In the genomic region with DNA sequence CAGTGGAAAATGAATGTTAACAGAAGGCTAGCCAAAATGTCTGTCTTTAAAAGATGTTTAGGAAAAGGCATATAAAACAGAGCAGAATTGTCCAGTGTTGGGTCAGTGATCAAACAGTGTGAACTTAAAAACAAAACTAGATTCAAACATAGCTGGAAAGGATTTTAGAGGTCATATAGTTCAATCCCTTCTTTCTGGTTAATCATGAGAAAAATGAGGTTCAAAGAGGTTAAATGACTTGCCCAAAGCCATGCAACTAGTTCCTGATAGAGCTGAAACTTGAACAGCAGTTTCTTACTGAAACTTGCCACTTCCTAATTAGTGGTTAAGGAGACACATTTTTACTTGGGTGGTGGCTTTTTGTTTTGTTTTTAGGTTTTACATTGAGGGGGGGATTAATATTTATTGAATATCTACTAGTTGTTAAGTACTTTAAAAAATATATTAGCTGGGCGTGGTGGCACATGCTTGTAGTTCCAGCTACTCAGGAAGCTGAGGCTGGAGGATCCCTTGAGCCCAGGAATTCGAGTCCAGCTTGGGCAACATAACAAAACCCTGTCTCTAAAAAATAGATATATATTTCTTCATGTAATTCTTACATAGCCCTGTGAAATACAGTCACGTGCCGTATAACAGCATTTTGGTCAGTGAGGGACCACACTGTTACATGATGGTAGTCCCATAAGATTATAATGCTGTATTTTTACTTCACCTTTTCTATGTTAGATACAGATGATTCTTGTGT, we compare ENCODE assay signal across 9 cellular contexts. TPM values are rescaled to one million over a fixed set of nuclear protein-coding genes. Genes with fewer than 3 reads are reported as not detected.
DNase-seq lines count a peak whose midpoint lies in the region; ATAC-seq and TF ChIP-seq lines count a peak whose summit lies in the region.
"Had no signal": no experiment of that assay in that cellular context is flagged by ENCODE, and none has a peak within 500 bp of the region (broad histone marks: within the 10 kb centered on the region; RNA-seq: fewer than 3 reads in every experiment).

No MANE protein-coding gene starts in this region.

- CTCF ChIA-PET in Caco-2 (lab: Charles Lee), result interaction anchor here (0.7 to 2.8 kb wide), 7 partner anchors 9 to 148 kb away, joined by 3 to 19 read pairs (median 5); no protein-coding TSS in a partner anchor

- peak overlapping the region; percentile 56 for H3K27ac ChIP-seq in muscle layer of duodenum (ENCODE audit: low read length)

- no peaks in the 10 kb centered on the region for H3K9me3 ChIP-seq in Caco-2
- H3K9me3 ChIP-seq in muscle layer of duodenum (ENCODE audit: control insufficient read depth in 1 of 2, low read length in 2 of 2), result no peaks in the 10 kb centered on the region
- H3K9me3 ChIP-seq in MG63, result no peaks in the 10 kb centered on the region

- peaks cover 77% of the 10 kb centered on the region for H3K4me1 ChIP-seq in Caco-2
- H3K4me1 ChIP-seq in muscle layer of duodenum (ENCODE audit: control insufficient read depth in 1 of 2, insufficient read depth in 2 of 2, low read length in 2 of 2), result peaks cover 28 to 34% of the 10 kb centered on the region in 2 donors

- DNase-seq in Caco-2, result no peak
- DNase-seq in HFFc6, result no peak
- no peak for DNase-seq in activated naive CD8-positive, alpha-beta T cell treated with anti-CD3 and anti-CD28 coated beads, Interleukin-2, amount 10 ng/mL, durations not matched to agents 7 days and 5 days
- DNase-seq in RKO (ENCODE audit: low spot score), result no peak
- DNase-seq in MG63, result no peak
- DNase-seq: activated CD4-positive, alpha-beta T cell treated with anti-CD3 and anti-CD28 coated beads for 1 hour had no signal

- TF ChIP-seq CTCF in Caco-2 (IDR thresholded peaks at IDR 0.05; ENCODE audit: insufficient read depth in 1 of 2, low read depth in 1 of 2, low read length in 1 of 2, severe bottlenecking in 1 of 2, unreplicated experiment in 1 of 2) (no peak), HFFc6 (IDR thresholded peaks at IDR 0.05) (no peak)

- no peaks in the 10 kb centered on the region for H3K9me3 Mint-ChIP-seq in Caco-2 (ENCODE audit: unreplicated experiment)
- no peaks in the 10 kb centered on the region for H3K9me3 Mint-ChIP-seq in HFFc6
- no peaks in the 10 kb centered on the region for H3K9me3 Mint-ChIP-seq in activated naive CD8-positive, alpha-beta T cell treated with anti-CD3 and anti-CD28 coated beads, Interleukin-2, amount 10 ng/mL, durations not matched to agents 7 days and 5 days

- intact Hi-C loops in Caco-2 (cut with micrococcal nuclease; ENCODE audit: unreplicated experiment), result loop anchor here (1.0 kb wide), 1 partner anchor 8 kb away; no protein-coding TSS in a partner anchor

- H3K27me3 Mint-ChIP-seq in Caco-2 (ENCODE audit: insufficient read depth, unreplicated experiment) (no peaks in the 10 kb centered on the region), HFFc6 (ENCODE audit: insufficient read depth) (no peaks in the 10 kb centered on the region)
- H3K27me3 Mint-ChIP-seq in activated naive CD8-positive, alpha-beta T cell treated with anti-CD3 and anti-CD28 coated beads, Interleukin-2, amount 10 ng/mL, durations not matched to agents 7 days and 5 days, result peaks cover 4% of the 10 kb centered on the region

- no TSS peak for BruUV-seq in Caco-2 (replicated peaks; lab: Mats Ljungman, UMichigan)

- no peak overlapping the region for H3K4me3 Mint-ChIP-seq in Caco-2 (ENCODE audit: unreplicated experiment)
- peak overlapping the region; percentile 52 for H3K4me3 Mint-ChIP-seq in HFFc6
- peak overlapping the region; percentile 60 for H3K4me3 Mint-ChIP-seq in activated naive CD8-positive, alpha-beta T cell treated with anti-CD3 and anti-CD28 coated beads, Interleukin-2, amount 10 ng/mL, durations not matched to agents 7 days and 5 days

- ATAC-seq in activated naive CD8-positive, alpha-beta T cell treated with anti-CD3 and anti-CD28 coated beads, Interleukin-2, amount 10 ng/mL, durations not matched to agents 7 days and 5 days (ENCODE audit: low read depth), result no peak
- no peak for ATAC-seq in GM18868 (IDR thresholded peaks at IDR 0.05; ENCODE audit: unreplicated experiment)
- no peak for ATAC-seq in GM18505 (IDR thresholded peaks at IDR 0.05; ENCODE audit: unreplicated experiment)

- H3K27me3 ChIP-seq in Caco-2 (replicated peaks; ENCODE audit: control insufficient read depth, insufficient read depth, low read length), result no peaks in the 10 kb centered on the region
- H3K27me3 ChIP-seq in muscle layer of duodenum (ENCODE audit: low read depth, low read length), result no peaks in the 10 kb centered on the region
- no peaks in the 10 kb centered on the region for H3K27me3 ChIP-seq in MG63

- POLR2A ChIA-PET in Caco-2 (lab: Charles Lee), result interaction anchor here (0.6 to 1.0 kb wide), 2 partner anchors 10 to 815 kb away, joined by 4 to 9 read pairs; no protein-coding TSS in a partner anchor
- POLR2A ChIA-PET in activated naive CD8-positive, alpha-beta T cell treated with anti-CD3 and anti-CD28 coated beads, Interleukin-2, amount 10 ng/mL, durations not matched to agents 7 days and 5 days (lab: Charles Lee), result interaction anchor here (0.9 to 1.2 kb wide), 3 partner anchors 10 to 151 kb away, joined by 3 to 4 read pairs (median 3); no protein-coding TSS in a partner anchor

- H3K36me3 ChIP-seq in Caco-2 (ENCODE audit: control insufficient read depth, insufficient read depth, low read length), result peaks cover 11% of the 10 kb centered on the region
- H3K36me3 ChIP-seq in muscle layer of duodenum (ENCODE audit: control insufficient read depth in 1 of 2, insufficient read depth in 2 of 2, low read length in 2 of 2), result peaks cover 15 to 16% of the 10 kb centered on the region in 2 donors
- H3K36me3 ChIP-seq in MG63, result no peaks in the 10 kb centered on the region; the same call in 1 of the 2 replicates

- no peak overlapping the region for H3K4me3 ChIP-seq in Caco-2 (ENCODE audit: low read depth, low read length)
- H3K4me3 ChIP-seq in muscle layer of duodenum (ENCODE audit: low read depth in 1 of 2, low read length in 2 of 2), result no peak overlapping the region
- H3K4me3 ChIP-seq in MG63, result no peak overlapping the region

- TF ChIP-seq POLR2A in GM18505 (IDR thresholded peaks at IDR 0.05; ENCODE audit: borderline replicate concordance, extremely low read depth, insufficient read depth, insufficient read length), result no peak

- peaks cover 44% of the 10 kb centered on the region for H3K36me3 Mint-ChIP-seq in Caco-2 (ENCODE audit: insufficient read depth, unreplicated experiment)
- H3K36me3 Mint-ChIP-seq in HFFc6 (ENCODE audit: low read depth), result peaks cover 19% of the 10 kb centered on the region
- H3K36me3 Mint-ChIP-seq in activated naive CD8-positive, alpha-beta T cell treated with anti-CD3 and anti-CD28 coated beads, Interleukin-2, amount 10 ng/mL, durations not matched to agents 7 days and 5 days, result peaks cover 5% of the 10 kb centered on the region

- peak overlapping the region; percentile 10 for H3K27ac Mint-ChIP-seq in Caco-2 (ENCODE audit: unreplicated experiment)
- peak overlapping the region; percentile 69 for H3K27ac Mint-ChIP-seq in HFFc6
- H3K27ac Mint-ChIP-seq in activated naive CD8-positive, alpha-beta T cell treated with anti-CD3 and anti-CD28 coated beads, Interleukin-2, amount 10 ng/mL, durations not matched to agents 7 days and 5 days, result peak overlapping the region; percentile 74

- H3K4me1 Mint-ChIP-seq in Caco-2 (ENCODE audit: low read depth, unreplicated experiment) (peaks cover 63% of the 10 kb centered on the region), HFFc6 (ENCODE audit: low read depth) (peaks cover 73% of the 10 kb centered on the region)
- peaks cover 65% of the 10 kb centered on the region for H3K4me1 Mint-ChIP-seq in activated naive CD8-positive, alpha-beta T cell treated with anti-CD3 and anti-CD28 coated beads, Interleukin-2, amount 10 ng/mL, durations not matched to agents 7 days and 5 days

RNA-seq across cellular contexts. Expression of gene ACVR1B, which starts 20.4 kb away (rescaled TPM):
- 92.7 and 112 TPM in 2 replicates for total RNA-seq in Caco-2 (2022)
- total RNA-seq in HFFc6 (2021; fragmentation: NEBNext Ultra II Directional; extraction: Animal tissue kit (Norgen Biotek cat#: 25700)), result 10 to 100 TPM; 13.1 to 15.2 (median 14.0) TPM
- 10 to 100 TPM in 1 of 2 experiments, 1 to 10 TPM in 1; 9.3 to 10.2 TPM for total RNA-seq in activated naive CD8-positive, alpha-beta T cell treated with anti-CD3 and anti-CD28 coated beads, Interleukin-2, amount 10 ng/mL, durations not matched to agents 7 days and 5 days
- total RNA-seq in MG63 (2014; rRNA removed; shearing (Covaris generic); ENCODE audit: low replicate concordance), result 0.57 and 1.9 TPM in 2 replicates

RNA-seq across cellular contexts. Expression of gene TAMALIN, which starts 34.9 kb away (rescaled TPM):
- total RNA-seq in Caco-2 (2022), result 3.7 and 4.1 TPM in 2 replicates
- under 1 TPM; 0.24 to 1.00 (median 0.69) TPM for total RNA-seq in HFFc6 (2021; fragmentation: NEBNext Ultra II Directional; extraction: Animal tissue kit (Norgen Biotek cat#: 25700))
- total RNA-seq in activated naive CD8-positive, alpha-beta T cell treated with anti-CD3 and anti-CD28 coated beads, Interleukin-2, amount 10 ng/mL, durations not matched to agents 7 days and 5 days, result 10 to 100 TPM; 17.1 to 19.9 TPM
- total RNA-seq in MG63 (2014; rRNA removed; shearing (Covaris generic); ENCODE audit: low replicate concordance), result 1.4 and 2.0 TPM in 2 replicates

Comparison
In these comparisons a context has a peak if more than half of its experiments do, and no peak if none do; other contexts are left out.
1. H3K27ac Mint-ChIP-seq: peak in every context shown above with its lines; median percentile 74 in activated naive CD8-positive, alpha-beta T cell treated with anti-CD3 and anti-CD28 coated beads, Interleukin-2, amount 10 ng/mL, durations not matched to agents 7 days and 5 days; 69 in HFFc6; 10 in Caco-2.